21 cellular contexts compared by ENCODE assay signal in genomic region chr6:33935439-33936080, GRCh38.
DNase-seq lines count a peak whose midpoint lies in the region; ATAC-seq lines count a peak whose summit lies in the region.
"Had no signal": no experiment of that assay in that cellular context is flagged by ENCODE, and none has a peak within 500 bp of the region (broad histone marks: within the 10 kb centered on the region; RNA-seq: fewer than 3 reads in every experiment).

No MANE protein-coding gene starts in this region.

- peaks cover 11 to 35% of the 10 kb centered on the region in 2 donors for H3K27me3 Mint-ChIP-seq in stimulated activated naive B cell treated with anti-CD40 and anti-IgM and Interleukin-4, amounts not matched to agents 10 μg/mL and 1 μg/mL and 100 μg/mL, for 72 hours

- no peaks in the 10 kb centered on the region for H3K36me3 Mint-ChIP-seq in stimulated activated naive B cell treated with anti-CD40 and anti-IgM and Interleukin-4, amounts not matched to agents 10 μg/mL and 1 μg/mL and 100 μg/mL, for 72 hours
- H3K36me3 Mint-ChIP-seq: naive thymus-derived CD4-positive, alpha-beta T cell had no signal

- H3K4me3 Mint-ChIP-seq in stimulated activated naive B cell treated with anti-CD40 and anti-IgM and Interleukin-4, amounts not matched to agents 10 μg/mL and 1 μg/mL and 100 μg/mL, for 72 hours: no peak overlapping the region
- H3K4me3 Mint-ChIP-seq: naive thymus-derived CD4-positive, alpha-beta T cell had no signal

- DNase-seq in NCI-H1417 (lab: John Stamatoyannopoulos, UW): peak; percentile 26 to 84 (median 66)
- DNase-seq in NCI-H1417 treated with DMSO at 0.1 percent for 48 hours (lab: John Stamatoyannopoulos, UW): no peak
- peak; percentile 88 for DNase-seq in NCI-H2171 treated with DMSO at 0.1 percent for 48 hours (lab: John Stamatoyannopoulos, UW)
- peak; percentile 15 for DNase-seq in SHP77 treated with DMSO at 0.1 percent for 48 hours (lab: John Stamatoyannopoulos, UW)
- peak; percentile 35 for DNase-seq in putamen (ENCODE audit: low spot score)
- no peak for DNase-seq in activated effector memory CD4-positive, alpha-beta T cell treated with Interleukin-2 at 50 U/mL for 16 hours
- no peak for DNase-seq in stimulated activated naive B cell treated with anti-CD40 and anti-IgM and Interleukin-4, amounts not matched to agents 10 μg/mL and 1 μg/mL and 100 μg/mL, for 72 hours
- DNase-seq: activated CD4-positive, alpha-beta T cell treated with anti-CD3 and anti-CD28 coated beads for 1 hour; cortex of kidney; DMS53; foreskin fibroblast; GM23248; kidney; mammary epithelial cell; MV-4-11; naive thymus-derived CD4-positive, alpha-beta T cell; psoas muscle; T-helper 9 cell; transverse colon had no signal

- H3K9me3 Mint-ChIP-seq in stimulated activated naive B cell treated with anti-CD40 and anti-IgM and Interleukin-4, amounts not matched to agents 10 μg/mL and 1 μg/mL and 100 μg/mL, for 72 hours: no peaks in the 10 kb centered on the region
- H3K9me3 Mint-ChIP-seq: activated T-helper 2 cell treated with anti-CD3 and anti-CD28 coated beads, Interferon-gamma antibody, Interleukin-2, Interleukin-4, amounts not matched to agents 10 μg/mL and 5 μg/mL and 100 μg/mL, durations not matched to agents 14 hours and 24 hours and 36 hours; naive thymus-derived CD4-positive, alpha-beta T cell had no signal

- no peak for ATAC-seq in GM18909 (IDR thresholded peaks at IDR 0.05; ENCODE audit: poor library complexity, unreplicated experiment)
- no peak for ATAC-seq in stimulated activated naive B cell treated with anti-CD40 and anti-IgM and Interleukin-4, amounts not matched to agents 10 μg/mL and 1 μg/mL and 100 μg/mL, for 72 hours (replicated peaks)
- ATAC-seq: naive thymus-derived CD4-positive, alpha-beta T cell; psoas muscle had no signal

- no peak overlapping the region for H3K27ac Mint-ChIP-seq in stimulated activated naive B cell treated with anti-CD40 and anti-IgM and Interleukin-4, amounts not matched to agents 10 μg/mL and 1 μg/mL and 100 μg/mL, for 72 hours
- H3K27ac Mint-ChIP-seq: activated T-helper 2 cell treated with anti-CD3 and anti-CD28 coated beads, Interferon-gamma antibody, Interleukin-2, Interleukin-4, amounts not matched to agents 10 μg/mL and 5 μg/mL and 100 μg/mL, durations not matched to agents 14 hours and 24 hours and 36 hours had no signal

- peaks cover 5 to 10% of the 10 kb centered on the region in 2 donors for H3K4me1 Mint-ChIP-seq in stimulated activated naive B cell treated with anti-CD40 and anti-IgM and Interleukin-4, amounts not matched to agents 10 μg/mL and 1 μg/mL and 100 μg/mL, for 72 hours

Comparison
In these comparisons a context has a peak if more than half of its experiments do, and no peak if none do; other contexts are left out.
1. DNase-seq: peak in NCI-H1417 (3 of 3), NCI-H2171 treated with DMSO at 0.1 percent for 48 hours (single experiment), SHP77 treated with DMSO at 0.1 percent for 48 hours (single experiment) and putamen (single experiment); none in NCI-H1417 treated with DMSO at 0.1 percent for 48 hours (single experiment), activated effector memory CD4-positive, alpha-beta T cell treated with Interleukin-2 at 50 U/mL for 16 hours (single experiment) and stimulated activated naive B cell treated with anti-CD40 and anti-IgM and Interleukin-4, amounts not matched to agents 10 μg/mL and 1 μg/mL and 100 μg/mL, for 72 hours (single experiment).